24 cellular contexts compared by ENCODE assay signal in the genomic region with DNA sequence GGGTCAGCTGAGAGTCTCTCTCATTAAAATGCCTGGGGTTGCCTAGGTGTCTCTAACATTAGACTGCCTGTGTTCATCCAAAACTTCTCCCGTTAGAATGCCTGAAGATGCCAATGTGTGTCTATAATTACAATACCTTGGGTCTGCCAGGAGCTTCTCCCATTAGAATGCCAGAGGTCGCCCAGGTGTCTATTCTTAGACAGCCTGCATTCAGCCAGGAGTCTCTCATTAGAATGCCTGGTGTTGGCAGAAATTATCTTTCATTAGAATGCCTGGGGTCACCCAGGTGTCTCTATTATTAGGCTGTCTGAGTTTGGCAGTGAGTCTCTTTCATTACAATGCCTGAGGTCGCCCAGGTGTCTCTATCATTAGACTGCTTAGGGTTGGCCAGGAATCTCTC.
"Had no signal": no experiment of that assay in that cellular context is flagged by ENCODE, and none has a peak within 500 bp of the region (broad histone marks: within the 10 kb centered on the region; RNA-seq: fewer than 3 reads in every experiment).

No MANE protein-coding gene starts in this region.

- H3K4me3 ChIP-seq: pancreas, psoas muscle, right lobe of liver, sigmoid colon, stomach, thoracic aorta, thyroid gland, tibial nerve, upper lobe of left lung, vagina had no signal

- ATAC-seq: natural killer cell treated with Interleukin-12 subunit alpha and Interleukin-12 subunit beta and Interleukin-15 and Interleukin-18, amount 100 ng/mL, for 72 hours; pancreas; psoas muscle; right cardiac atrium; right lobe of liver; stimulated activated effector memory CD8-positive, alpha-beta T cell treated with anti-CD3 and anti-CD28 coated beads, Interleukin-12 subunit alpha, Interleukin-12 subunit beta, amount 100 ng/mL, for 72 hours; stimulated activated naive B cell treated with anti-CD40 and anti-IgM and Interleukin-4, amounts not matched to agents 10 μg/mL and 1 μg/mL and 100 μg/mL, for 72 hours had no signal

- H3K27ac ChIP-seq: neutrophil, pancreas, psoas muscle, right lobe of liver, sigmoid colon, stomach, thoracic aorta, thyroid gland, tibial nerve, upper lobe of left lung, vagina had no signal

- DNase-seq: nephron progenitor cell; nucleus accumbens; pancreas; psoas muscle; right cardiac atrium; right lobe of liver; small intestine; stimulated activated CD4-positive, alpha-beta T cell treated with anti-CD3 and anti-CD28 coated beads, Interleukin-15, amount 100 ng/mL, for 24 hours; stimulated activated CD4-positive, alpha-beta T cell treated with anti-CD3 and anti-CD28 coated beads, Interleukin-2, amount 100 ng/mL, for 24 hours; stimulated activated CD4-positive, alpha-beta T cell treated with anti-CD3 and anti-CD28 coated beads, Interleukin-2, amount 100 ng/mL, for 48 hours; stimulated activated CD4-positive, alpha-beta T cell treated with anti-CD3 and anti-CD28 coated beads, Interleukin-4, amount 100 ng/mL, for 24 hours; stimulated activated naive B cell treated with anti-CD40 and anti-IgM and Interleukin-4, amounts not matched to agents 10 μg/mL and 1 μg/mL and 100 μg/mL, for 72 hours; stimulated activated naive CD4-positive, alpha-beta T cell treated with Interleukin-2 at 50 U/mL for 16 hours; thyroid gland; trophoblast cell; upper lobe of left lung had no signal
